In genomic region chr7:37311282-37311868, GRCh38 we compare ENCODE assay signal across 9 cellular contexts.
DNase-seq lines count a peak whose midpoint lies in the region; ATAC-seq and TF ChIP-seq lines count a peak whose summit lies in the region.
"Had no signal": no experiment of that assay in that cellular context is flagged by ENCODE, and none has a peak within 500 bp of the region (broad histone marks: within the 10 kb centered on the region; RNA-seq: fewer than 3 reads in every experiment).

No MANE protein-coding gene starts in this region.

- H3K9me3 ChIP-seq in smooth muscle cell (replicated peaks; ENCODE audit: low read depth) (no peaks in the 10 kb centered on the region), gastrocnemius medialis (no peaks in the 10 kb centered on the region)

- H3K27ac ChIP-seq in dorsolateral prefrontal cortex (peak overlapping the region in 51 of 59 donors; percentile 2 to 95 (median 71)), smooth muscle cell (ENCODE audit: low read depth) (peak overlapping the region; percentile 89), gastrocnemius medialis (no peak overlapping the region)
- H3K27ac ChIP-seq: KMS-11 had no signal

- in situ Hi-C loops in gastrocnemius medialis (cut with MboI; ENCODE audit: low sequenced_read_pairs in 4 of 4), result no loop called here

- H3K4me1 ChIP-seq in smooth muscle cell (ENCODE audit: low read depth) (peaks cover 5% of the 10 kb centered on the region), gastrocnemius medialis (peaks cover 0 to 10% of the 10 kb centered on the region in 2 donors)

- H3K9ac ChIP-seq in smooth muscle cell (ENCODE audit: low read depth), result peak overlapping the region; percentile 80
- H3K9ac ChIP-seq: KMS-11 had no signal

- 32% methylated on average over 7 of the region's 7 CpGs for WGBS in smooth muscle cell (ENCODE audit: low lambda C conversion rate)

- DNase-seq in T-helper 2 cell (peak in 3 of 5 experiments; percentile 10 to 58 (median 29)), dorsolateral prefrontal cortex (peak in 6 of 10 donors; percentile 40 to 77 (median 57)), smooth muscle cell (lab: John Stamatoyannopoulos, UW; ENCODE audit: unreplicated experiment) (peak; percentile 3), NCI-H1092 treated with DMSO at 0.1 percent for 48 hours (lab: John Stamatoyannopoulos, UW) (no peak), HT-29 (ENCODE audit: low spot score) (no peak), NCI-H2227 (lab: John Stamatoyannopoulos, UW; ENCODE audit: unreplicated experiment) (no peak), gastrocnemius medialis (no peak)

- H2AFZ ChIP-seq in smooth muscle cell (ENCODE audit: low read depth), result no peak overlapping the region

- no peaks in the 10 kb centered on the region for H3K79me2 ChIP-seq in smooth muscle cell (ENCODE audit: low read depth)

- TF ChIP-seq CTCF in dorsolateral prefrontal cortex (IDR thresholded peaks at IDR 0.05 in 54 of 56, conservative IDR thresholded peaks at IDR 0.05 in 2 of 56; ENCODE audit: low read depth in 1 of 56, partially characterized antibody in 56 of 56) (no peak), smooth muscle cell (IDR thresholded peaks at IDR 0.05; ENCODE audit: borderline replicate concordance, insufficient read depth, poor library complexity, severe bottlenecking) (no peak), gastrocnemius medialis (IDR thresholded peaks at IDR 0.05 in 4 of 5, conservative IDR thresholded peaks at IDR 0.05 in 1 of 5) (no peak)

- no peak for TF ChIP-seq POLR2A in gastrocnemius medialis (IDR thresholded peaks at IDR 0.05)

- intact Hi-C loops in dorsolateral prefrontal cortex (cut with DNase I) (no loop called here), gastrocnemius medialis (cut with DNase I; ENCODE audit: low total_unique reads) (no loop called here)

- H3F3A ChIP-seq in smooth muscle cell (ENCODE audit: low read depth), result no peaks in the 10 kb centered on the region

- H3K4me3 ChIP-seq in dorsolateral prefrontal cortex (peak overlapping the region in 1 of 59 donors; percentile 3), smooth muscle cell (no peak overlapping the region), gastrocnemius medialis (no peak overlapping the region)

- H3K36me3 ChIP-seq in smooth muscle cell (ENCODE audit: low read depth) (no peaks in the 10 kb centered on the region), gastrocnemius medialis (no peaks in the 10 kb centered on the region)

- H3K27me3 ChIP-seq in dorsolateral prefrontal cortex (no peaks in the 10 kb centered on the region), smooth muscle cell (ENCODE audit: low read depth) (no peaks in the 10 kb centered on the region), gastrocnemius medialis (no peaks in the 10 kb centered on the region)

- ATAC-seq in GM19438 (IDR thresholded peaks at IDR 0.05; ENCODE audit: low read depth, unreplicated experiment) (peak; percentile 64), gastrocnemius medialis (no peak)

- H4K20me1 ChIP-seq in smooth muscle cell (ENCODE audit: low read depth), result no peaks in the 10 kb centered on the region

- H3K4me2 ChIP-seq in smooth muscle cell, result peak overlapping the region; percentile 36
- H3K4me2 ChIP-seq: KMS-11 had no signal

Comparison
In these comparisons a context has a peak if more than half of its experiments do, and no peak if none do; other contexts are left out.
1. DNase-seq: peak in T-helper 2 cell (3 of 5), dorsolateral prefrontal cortex (6 of 10) and smooth muscle cell (single experiment); none in NCI-H1092 treated with DMSO at 0.1 percent for 48 hours (single experiment), HT-29 (single experiment), NCI-H2227 (single experiment) and gastrocnemius medialis (0 of 2).
2. H3K27ac ChIP-seq: peak in dorsolateral prefrontal cortex (51 of 59) and smooth muscle cell (single experiment); none in gastrocnemius medialis (0 of 4).